Comparison of ENCODE assay signal across 22 cellular contexts in genomic region chr12:121417847-121418246, GRCh38. TPM values are rescaled to one million over a fixed set of nuclear protein-coding genes. Genes with fewer than 3 reads are reported as not detected.
DNase-seq lines count a peak whose midpoint lies in the region; ATAC-seq and TF ChIP-seq lines count a peak whose summit lies in the region.
"Had no signal": no experiment of that assay in that cellular context is flagged by ENCODE, and none has a peak within 500 bp of the region (broad histone marks: within the 10 kb centered on the region; RNA-seq: fewer than 3 reads in every experiment).

No MANE protein-coding gene starts in this region.

- 69% methylated on average over 6 of the region's 6 CpGs for WGBS in hepatocyte (ENCODE audit: low lambda C conversion rate, missing lambda C conversion rate)

- ATAC-seq in activated naive CD8-positive, alpha-beta T cell treated with anti-CD3 and anti-CD28 coated beads, Interleukin-2, amount 50 U/mL, for 24 hours = no peak
- ATAC-seq in T-helper 17 cell = no peak
- ATAC-seq in naive thymus-derived CD8-positive, alpha-beta T cell = no peak

- no peaks in the 10 kb centered on the region for H3K4me1 ChIP-seq in hepatocyte (ENCODE audit: insufficient read depth)
- peaks cover 22 to 50% (median 34%) of the 10 kb centered on the region in 3 donors for H3K4me1 ChIP-seq in skeletal muscle tissue (ENCODE audit: control insufficient read depth in 3 of 3, insufficient read depth in 3 of 3, low read length in 3 of 3)

- H3K4me3 Mint-ChIP-seq in activated naive CD8-positive, alpha-beta T cell = no peak overlapping the region
- no peak overlapping the region for H3K4me3 Mint-ChIP-seq in activated naive CD8-positive, alpha-beta T cell treated with anti-CD3 and anti-CD28 coated beads, Interleukin-2, amount 50 U/mL, for 24 hours
- no peak overlapping the region for H3K4me3 Mint-ChIP-seq in T-helper 17 cell
- no peak overlapping the region for H3K4me3 Mint-ChIP-seq in HFFc6
- no peak overlapping the region for H3K4me3 Mint-ChIP-seq in naive thymus-derived CD8-positive, alpha-beta T cell
- H3K4me3 Mint-ChIP-seq: IgD-negative memory B cell had no signal

- TF ChIP-seq CTCF in hepatocyte (IDR thresholded peaks at IDR 0.05; ENCODE audit: poor library complexity) (no peak), HFFc6 (IDR thresholded peaks at IDR 0.05) (no peak)

- H3K9me3 Mint-ChIP-seq in activated naive CD8-positive, alpha-beta T cell (ENCODE audit: low read depth) = no peaks in the 10 kb centered on the region
- H3K9me3 Mint-ChIP-seq in activated naive CD8-positive, alpha-beta T cell treated with anti-CD3 and anti-CD28 coated beads, Interleukin-2, amount 50 U/mL, for 24 hours = no peaks in the 10 kb centered on the region
- no peaks in the 10 kb centered on the region for H3K9me3 Mint-ChIP-seq in HFFc6
- H3K9me3 Mint-ChIP-seq in naive thymus-derived CD8-positive, alpha-beta T cell = no peaks in the 10 kb centered on the region
- H3K9me3 Mint-ChIP-seq: IgD-negative memory B cell had no signal

- H2AFZ ChIP-seq in hepatocyte = no peak overlapping the region

- H3K4me1 Mint-ChIP-seq in activated naive CD8-positive, alpha-beta T cell (ENCODE audit: low read depth) = peaks cover 19% of the 10 kb centered on the region
- H3K4me1 Mint-ChIP-seq in activated naive CD8-positive, alpha-beta T cell treated with anti-CD3 and anti-CD28 coated beads, Interleukin-2, amount 50 U/mL, for 24 hours = peaks cover 3% of the 10 kb centered on the region
- H3K4me1 Mint-ChIP-seq in T-helper 17 cell (peaks cover 14% of the 10 kb centered on the region), HFFc6 (ENCODE audit: low read depth) (no peaks in the 10 kb centered on the region)
- peaks cover 11 to 29% (median 15%) of the 10 kb centered on the region in 4 donors for H3K4me1 Mint-ChIP-seq in naive thymus-derived CD8-positive, alpha-beta T cell

- H3K27me3 Mint-ChIP-seq in activated naive CD8-positive, alpha-beta T cell = no peaks in the 10 kb centered on the region
- no peaks in the 10 kb centered on the region for H3K27me3 Mint-ChIP-seq in activated naive CD8-positive, alpha-beta T cell treated with anti-CD3 and anti-CD28 coated beads, Interleukin-2, amount 50 U/mL, for 24 hours
- H3K27me3 Mint-ChIP-seq in T-helper 17 cell (no peaks in the 10 kb centered on the region), HFFc6 (ENCODE audit: insufficient read depth) (no peaks in the 10 kb centered on the region)
- no peaks in the 10 kb centered on the region for H3K27me3 Mint-ChIP-seq in naive thymus-derived CD8-positive, alpha-beta T cell
- H3K27me3 Mint-ChIP-seq: IgD-negative memory B cell had no signal

- no peak overlapping the region for H3K4me3 ChIP-seq in hepatocyte
- H3K4me3 ChIP-seq in skeletal muscle tissue (ENCODE audit: low read length in 3 of 3) = no peak overlapping the region

- peaks cover 11% of the 10 kb centered on the region for H3K36me3 Mint-ChIP-seq in activated naive CD8-positive, alpha-beta T cell
- peaks cover 49% of the 10 kb centered on the region for H3K36me3 Mint-ChIP-seq in activated naive CD8-positive, alpha-beta T cell treated with anti-CD3 and anti-CD28 coated beads, Interleukin-2, amount 50 U/mL, for 24 hours (ENCODE audit: low read depth)
- H3K36me3 Mint-ChIP-seq in T-helper 17 cell (ENCODE audit: low read depth) = peaks cover 12% of the 10 kb centered on the region
- peaks cover 31% of the 10 kb centered on the region for H3K36me3 Mint-ChIP-seq in HFFc6 (ENCODE audit: low read depth)
- H3K36me3 Mint-ChIP-seq in naive thymus-derived CD8-positive, alpha-beta T cell = peaks cover 0 to 91% (median 17%) of the 10 kb centered on the region in 3 donors

- H3K27me3 ChIP-seq in hepatocyte (no peaks in the 10 kb centered on the region), skeletal muscle tissue (ENCODE audit: control insufficient read depth in 3 of 3, insufficient read depth in 3 of 3, low read length in 3 of 3) (no peaks in the 10 kb centered on the region)

- H3K9me2 ChIP-seq in hepatocyte (replicated peaks; ENCODE audit: insufficient read depth) = no peaks in the 10 kb centered on the region

- peak overlapping the region in 2 of 3 donors; percentile 33 to 51 for H3K9ac ChIP-seq in skeletal muscle tissue (ENCODE audit: low read depth in 1 of 3, low read length in 3 of 3)
- H3K9ac ChIP-seq: KMS-11 had no signal

- peak overlapping the region; percentile 66 for H3K27ac ChIP-seq in hepatocyte
- H3K27ac ChIP-seq in skeletal muscle tissue (ENCODE audit: low read depth, low read length) = peak overlapping the region; percentile 39
- H3K27ac ChIP-seq: KMS-11, RWPE1 had no signal

- no peaks in the 10 kb centered on the region for H3K36me3 ChIP-seq in hepatocyte (replicated peaks; ENCODE audit: insufficient read depth, low read depth)
- H3K36me3 ChIP-seq in skeletal muscle tissue (ENCODE audit: control insufficient read depth in 3 of 3, insufficient read depth in 3 of 3, low read length in 3 of 3) = peaks cover 20 to 38% (median 37%) of the 10 kb centered on the region in 3 donors

- peak overlapping the region; percentile 12 for H3K27ac Mint-ChIP-seq in activated naive CD8-positive, alpha-beta T cell
- no peak overlapping the region for H3K27ac Mint-ChIP-seq in activated naive CD8-positive, alpha-beta T cell treated with anti-CD3 and anti-CD28 coated beads, Interleukin-2, amount 50 U/mL, for 24 hours
- H3K27ac Mint-ChIP-seq in T-helper 17 cell (peak overlapping the region; percentile 51), HFFc6 (no peak overlapping the region)
- H3K27ac Mint-ChIP-seq in naive thymus-derived CD8-positive, alpha-beta T cell = peak overlapping the region in 2 of 10 donors; percentile 69 to 81

- H3K9me3 ChIP-seq in T-helper 17 cell (ENCODE audit: control insufficient read depth, low read length, poor library complexity, severe bottlenecking) (no peaks in the 10 kb centered on the region), hepatocyte (ENCODE audit: low read depth) (no peaks in the 10 kb centered on the region), skeletal muscle tissue (ENCODE audit: control insufficient read depth in 3 of 3, low read length in 3 of 3) (no peaks in the 10 kb centered on the region)

- H3K4me2 ChIP-seq in hepatocyte = no peak overlapping the region
- H3K4me2 ChIP-seq: KMS-11 had no signal

- POLR2A ChIA-PET in naive thymus-derived CD8-positive, alpha-beta T cell (lab: Charles Lee) = interaction anchor here (0.5 kb wide), 1 partner anchor 14 kb away, joined by 4 read pairs; no protein-coding TSS in a partner anchor

- no peaks in the 10 kb centered on the region for H4K20me1 ChIP-seq in hepatocyte (ENCODE audit: insufficient read depth, poor library complexity, severe bottlenecking)

- H3K79me2 ChIP-seq in hepatocyte = peaks cover 43% of the 10 kb centered on the region

- no peak for DNase-seq in activated naive CD8-positive, alpha-beta T cell treated with anti-CD3 and anti-CD28 coated beads, Interleukin-2, amount 50 U/mL, for 24 hours
- no peak for DNase-seq in T-helper 17 cell
- peak; percentile 19 for DNase-seq in hepatocyte (ENCODE audit: low spot score)
- DNase-seq in HFFc6 = no peak
- no peak for DNase-seq in Kasumi-1 (lab: John Stamatoyannopoulos, UW)
- DNase-seq in naive thymus-derived CD8-positive, alpha-beta T cell = no peak
- DNase-seq: DMS53, HCEC 1CT, NCI-H1048, NCI-H1417, NCI-H1694 treated with DMSO at 0.1 percent for 48 hours, NCI-H2081 treated with DMSO at 0.1 percent for 48 hours, NCI-H2171, NCI-H226, NCI-H510A, NCI-H69, SHP77 treated with DMSO at 0.1 percent for 48 hours had no signal

RNA-seq across cellular contexts. Expression of gene RNF34, which starts 17.9 kb away (rescaled TPM):
- total RNA-seq in T-helper 17 cell = 10 to 100 TPM; 63.8 to 63.9 TPM
- 37.0 and 53.3 TPM in 2 replicates for total RNA-seq in hepatocyte
- polyA plus RNA-seq in hepatocyte = 40.2 and 42.2 TPM in 2 replicates
- total RNA-seq in skeletal muscle tissue = 52.2 TPM
- 10 to 100 TPM; 33.1 to 41.6 (median 39.0) TPM for total RNA-seq in HFFc6 (2021; fragmentation: NEBNext Ultra II Directional; extraction: Animal tissue kit (Norgen Biotek cat#: 25700))
- total RNA-seq in naive thymus-derived CD8-positive, alpha-beta T cell = 10 to 100 TPM; 74.8 to 77.1 TPM
- 10 to 100 TPM; 34.5 to 49.0 (median 36.2) TPM for polyA plus RNA-seq in naive thymus-derived CD8-positive, alpha-beta T cell

Comparison
In these comparisons a context has a peak if more than half of its experiments do, and no peak if none do; other contexts are left out.
1. H3K27ac Mint-ChIP-seq: peak in activated naive CD8-positive, alpha-beta T cell (single experiment) and T-helper 17 cell (single experiment); none in activated naive CD8-positive, alpha-beta T cell treated with anti-CD3 and anti-CD28 coated beads, Interleukin-2, amount 50 U/mL, for 24 hours (single experiment) and HFFc6 (single experiment).